In genomic region chr11:117382746-117383145, GRCh38 we compare ENCODE assay signal across 22 cellular contexts.
"Had no signal": no experiment of that assay in that cellular context is flagged by ENCODE, and none has a peak within 500 bp of the region (broad histone marks: within the 10 kb centered on the region; RNA-seq: fewer than 3 reads in every experiment).

No MANE protein-coding gene starts in this region.

- ATAC-seq: gastroesophageal sphincter; left colon; left ventricle myocardium superior; naive thymus-derived CD4-positive, alpha-beta T cell; stimulated activated memory B cell treated with anti-CD40 and anti-IgM and Interleukin-4, amounts not matched to agents 10 μg/mL and 1 μg/mL and 100 μg/mL, for 72 hours had no signal

- H3K9me3 Mint-ChIP-seq: naive thymus-derived CD4-positive, alpha-beta T cell; nephron progenitor cell; stimulated activated memory B cell treated with anti-CD40 and anti-IgM and Interleukin-4, amounts not matched to agents 10 μg/mL and 1 μg/mL and 100 μg/mL, for 72 hours; stimulated activated naive CD8-positive, alpha-beta T cell treated with anti-CD3 and anti-CD28 coated beads, Interleukin-15, Interleukin-2, amounts not matched to agents 100 ng/mL and 50 ng/mL, for 24 hours had no signal

- H3K27ac ChIP-seq: esophagus squamous epithelium, gastroesophageal sphincter, neutrophil, right atrium auricular region, tibial artery, upper lobe of left lung, uterus had no signal

- H3K27me3 ChIP-seq: dorsolateral prefrontal cortex, esophagus squamous epithelium, gastroesophageal sphincter, neutrophil, right atrium auricular region, tibial artery, upper lobe of left lung, uterus had no signal

- H3K36me3 ChIP-seq: uterus had no signal

- H3K4me3 ChIP-seq: dorsolateral prefrontal cortex, esophagus squamous epithelium, gastroesophageal sphincter, right atrium auricular region, smooth muscle cell, tibial artery, upper lobe of left lung, uterus had no signal

- H3K27ac Mint-ChIP-seq: nephron progenitor cell; stimulated activated memory B cell treated with anti-CD40 and anti-IgM and Interleukin-4, amounts not matched to agents 10 μg/mL and 1 μg/mL and 100 μg/mL, for 72 hours; stimulated activated naive CD8-positive, alpha-beta T cell treated with anti-CD3 and anti-CD28 coated beads, Interleukin-15, Interleukin-2, amounts not matched to agents 100 ng/mL and 50 ng/mL, for 24 hours had no signal

- H3K4me2 ChIP-seq: smooth muscle cell had no signal

- H3K4me1 ChIP-seq: gastroesophageal sphincter, tibial artery, uterus had no signal

- DNase-seq: cortex of kidney; dorsolateral prefrontal cortex; effector memory CD4-positive, alpha-beta T cell; esophagus squamous epithelium; glutamatergic neuron; left colon; left ventricle myocardium superior; mesendoderm; naive thymus-derived CD4-positive, alpha-beta T cell; nephron progenitor cell; posterior cingulate gyrus; stimulated activated CD4-positive, alpha-beta T cell treated with anti-CD3 and anti-CD28 coated beads, Interleukin-4, amount 100 ng/mL, for 1 hour; stimulated activated CD8-positive, alpha-beta memory T cell treated with anti-CD3 and anti-CD28 coated beads, Interleukin-4, amount 100 ng/mL, for 48 hours; tibial artery; upper lobe of left lung; uterus had no signal

- H3K9me3 ChIP-seq: esophagus squamous epithelium, gastroesophageal sphincter, neutrophil, right atrium auricular region, tibial artery, upper lobe of left lung, uterus had no signal
